Comparison of ENCODE assay signal across 1 cellular context in genomic region chr4:111789901-111790640, GRCh38.
TF ChIP-seq lines count a peak whose summit lies in the region.

No MANE protein-coding gene starts in this region.

TF ChIP-seq in GM12878, 131 proteins besides CTCF, POLR2A, EP300 and RAD21:
- no peak for TF ChIP-seq PBX3 (IDR thresholded peaks at IDR 0.05; ENCODE audit: insufficient replicate concordance, low read depth, low read length)
- no peak for TF ChIP-seq ZNF274 (IDR thresholded peaks at IDR 0.05; ENCODE audit: insufficient read depth, insufficient read length)
- TF ChIP-seq DPF2 (IDR thresholded peaks at IDR 0.05): no peak
- TF ChIP-seq BHLHE40 (IDR thresholded peaks at IDR 0.05; ENCODE audit: borderline replicate concordance in 1 of 2, low read depth in 2 of 2, low read length in 1 of 2): no peak
- TF ChIP-seq ZBTB33 (IDR thresholded peaks at IDR 0.05): no peak
- no peak for TF ChIP-seq CBX5 (IDR thresholded peaks at IDR 0.05; ENCODE audit: low read depth)
- TF ChIP-seq ATF7 (IDR thresholded peaks at IDR 0.05; ENCODE audit: low read depth): no peak
- TF ChIP-seq WRNIP1 (IDR thresholded peaks at IDR 0.05; ENCODE audit: borderline replicate concordance, low read depth, low read length): no peak
- TF ChIP-seq E4F1 (IDR thresholded peaks at IDR 0.05; ENCODE audit: borderline replicate concordance, partially characterized antibody): no peak
- no peak for TF ChIP-seq BACH1 (IDR thresholded peaks at IDR 0.05; ENCODE audit: borderline replicate concordance)
